10 cellular contexts compared by ENCODE assay signal in genomic region chr5:141196363-141196762, GRCh38. TPM values are rescaled to one million over a fixed set of nuclear protein-coding genes. Genes with fewer than 3 reads are reported as not detected.
"Had no signal": no experiment of that assay in that cellular context is flagged by ENCODE, and none has a peak within 500 bp of the region (broad histone marks: within the 10 kb centered on the region; RNA-seq: fewer than 3 reads in every experiment).

No MANE protein-coding gene starts in this region.

- H3K9ac ChIP-seq: GM23248 had no signal

- H3K9me3 ChIP-seq: HAP-1 had no signal

- ATAC-seq: HCT116 had no signal

- H3K4me3 ChIP-seq: GM23248, HAP-1 had no signal

- H3K4me1 ChIP-seq: HAP-1 had no signal

- H3K36me3 ChIP-seq: HAP-1 had no signal

- H3K27ac ChIP-seq: GM23248, HL-60 had no signal

- H2AFZ ChIP-seq: GM23248 had no signal

- DNase-seq: GM23248, GOT3, H7, HFFc6, IMR-90, KBM-7 had no signal

RNA-seq across cellular contexts. Expression of gene PCDHB11, which starts 3.1 kb away (rescaled TPM):
- total RNA-seq: HT1080 had no signal

RNA-seq across cellular contexts. Expression of gene PCDHB9, which starts 9.4 kb away (rescaled TPM):
- total RNA-seq: H7, HT1080 had no signal

RNA-seq across cellular contexts. Expression of gene PCDHB12, which starts 12.2 kb away (rescaled TPM):
- total RNA-seq: H7, HT1080 had no signal

RNA-seq across cellular contexts. Expression of gene PCDHB16, which starts 14.2 kb away (rescaled TPM):
- total RNA-seq: HT1080 had no signal
